In genomic region chr2:208549546-208550158, GRCh38 we compare ENCODE assay signal across 26 cellular contexts.
"Had no signal": no experiment of that assay in that cellular context is flagged by ENCODE, and none has a peak within 500 bp of the region (broad histone marks: within the 10 kb centered on the region; RNA-seq: fewer than 3 reads in every experiment).

No MANE protein-coding gene starts in this region.

- H3K36me3 ChIP-seq: ascending aorta, breast epithelium had no signal

- FAIRE-seq: frontal cortex had no signal

- H3K27ac ChIP-seq: ascending aorta, breast epithelium, epithelial cell of prostate had no signal

- H3K4me1 ChIP-seq: ascending aorta, breast epithelium had no signal

- DNase-seq: activated CD4-positive, alpha-beta memory T cell treated with anti-CD3 and anti-CD28 coated beads, Interleukin-2, amount 10 ng/mL, durations not matched to agents 7 days and 5 days; activated CD4-positive, alpha-beta T cell treated with anti-CD3 and anti-CD28 coated beads for 1 hour; activated CD4-positive, alpha-beta T cell treated with anti-CD3 and anti-CD28 coated beads for 4 hours; activated CD4-positive, alpha-beta T cell treated with anti-CD3 and anti-CD28 coated beads, Interleukin-2, amount 10 ng/mL, durations not matched to agents 7 days and 5 days; activated CD4-positive, alpha-beta T cell treated with anti-CD3 and anti-CD28 coated beads, Interleukin-2, amount 50 U/mL, for 4 hours; activated CD8-positive, alpha-beta memory T cell treated with anti-CD3 and anti-CD28 coated beads, Interleukin-2, amount 50 U/mL, for 48 hours; activated gamma-delta T cell; activated naive CD4-positive, alpha-beta T cell; activated naive CD4-positive, alpha-beta T cell treated with anti-CD3 and anti-CD28 coated beads, Interleukin-2, amount 10 ng/mL, durations not matched to agents 7 days and 5 days; activated naive CD8-positive, alpha-beta T cell treated with anti-CD3 and anti-CD28 coated beads, Interleukin-2, amount 10 ng/mL, durations not matched to agents 7 days and 5 days; activated T-cell treated with anti-CD3 and anti-CD28 coated beads for 4 hours; activated T-cell treated with anti-CD3 and anti-CD28 coated beads, Interleukin-2, amount 50 U/mL, for 24 hours; activated T-cell treated with anti-CD3 and anti-CD28 coated beads, Interleukin-2, amount 50 U/mL, for 72 hours; cortex of kidney; dermis blood vessel endothelial cell; effector CD4-positive, alpha-beta T cell; effector memory CD8-positive, alpha-beta T cell; foreskin fibroblast; head of caudate nucleus; T-helper 1 cell; T-helper 17 cell had no signal

- H3K4me3 ChIP-seq: ascending aorta, breast epithelium had no signal

- ATAC-seq: activated naive CD4-positive, alpha-beta T cell treated with anti-CD3 and anti-CD28 coated beads, Interleukin-2, amount 50 U/mL, for 72 hours; activated T-cell treated with anti-CD3 and anti-CD28 coated beads, Interleukin-2, amount 50 U/mL, for 72 hours; effector memory CD8-positive, alpha-beta T cell; T-helper 17 cell had no signal

- H3K27me3 ChIP-seq: ascending aorta, breast epithelium had no signal
